In the genomic region with DNA sequence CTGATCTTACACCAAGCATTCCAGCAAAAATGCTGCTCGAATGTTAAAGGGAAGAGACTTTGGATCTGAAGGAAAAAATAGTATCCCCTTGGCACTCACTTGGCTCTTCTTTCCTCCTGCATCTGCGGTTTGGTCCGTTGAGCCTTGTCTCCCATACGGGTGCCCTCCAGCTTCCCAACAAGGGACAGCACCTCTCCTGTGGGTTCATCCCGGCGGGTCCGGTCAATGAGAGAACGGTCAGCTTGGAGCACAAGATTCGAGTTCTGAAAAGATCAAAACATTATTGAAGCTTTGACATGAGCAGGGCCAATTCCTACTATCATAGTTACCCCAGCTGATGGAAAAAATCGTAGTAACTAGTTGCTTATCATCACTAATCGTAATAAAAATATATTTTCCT, we compare ENCODE assay signal across 8 cellular contexts. TPM values are rescaled to one million over a fixed set of nuclear protein-coding genes. Genes with fewer than 3 reads are reported as not detected.
A peak's percentile ranks its signal among the peaks of the same experiment; 100 is the strongest.
DNase-seq lines count a peak whose midpoint lies in the region; ATAC-seq and TF ChIP-seq lines count a peak whose summit lies in the region.

No MANE protein-coding gene starts in this region.

- no peak overlapping the region for H3K27ac ChIP-seq in AG04450 (ENCODE audit: low read depth, low read length)
- H3K27ac ChIP-seq in KMS-11: peak overlapping the region; percentile 67; the same call in 1 of the 2 replicates

- no peaks in the 10 kb centered on the region for H4K20me1 ChIP-seq in KMS-11 (ENCODE audit: insufficient read depth)

- TF ChIP-seq CTCF in AG04450 (IDR thresholded peaks at IDR 0.05; ENCODE audit: low read depth, low read length): no peak
- no peak for TF ChIP-seq CTCF in KMS-11 (conservative IDR thresholded peaks at IDR 0.05; ENCODE audit: low read depth, low read length)
- TF ChIP-seq CTCF in chondrocyte (IDR thresholded peaks at IDR 0.05): no peak

- H3K4me1 ChIP-seq in KMS-11 (ENCODE audit: low read depth, poor library complexity, severe bottlenecking): peaks cover 21% of the 10 kb centered on the region

- H3K9me3 Mint-ChIP-seq in chondrocyte (ENCODE audit: low read depth): no peaks in the 10 kb centered on the region
- H3K9me3 Mint-ChIP-seq in naive B cell: no peaks in the 10 kb centered on the region

- H3K27ac Mint-ChIP-seq in chondrocyte (ENCODE audit: unreplicated experiment) (peak overlapping the region; percentile 57), naive B cell (peak overlapping the region; percentile 83 to 100 (median 99))

- H3K4me2 ChIP-seq in KMS-11: peak overlapping the region; percentile 90

- peak overlapping the region; percentile 80; the same call in 1 of the 2 replicates for H2AFZ ChIP-seq in KMS-11 (ENCODE audit: low read depth)

- H3K9me3 ChIP-seq in AG04450 (ENCODE audit: control insufficient read depth, insufficient read depth, low read length): no peaks in the 10 kb centered on the region

- no peaks in the 10 kb centered on the region for H3K27me3 ChIP-seq in AG04450 (ENCODE audit: control insufficient read depth, insufficient read depth, low read length)
- no peaks in the 10 kb centered on the region for H3K27me3 ChIP-seq in KMS-11 (ENCODE audit: insufficient read depth, low read depth)

- H3K9ac ChIP-seq in KMS-11: peak overlapping the region; percentile 77; the same call in 1 of the 2 replicates

- peaks cover 17% of the 10 kb centered on the region; the same call in 1 of the 2 replicates for H3K36me3 ChIP-seq in KMS-11 (ENCODE audit: insufficient read depth)

- peaks cover 36% of the 10 kb centered on the region for H3K4me1 Mint-ChIP-seq in chondrocyte (ENCODE audit: low read depth)
- peaks cover 41 to 56% (median 51%) of the 10 kb centered on the region in 3 donors for H3K4me1 Mint-ChIP-seq in naive B cell

- peaks cover 30% of the 10 kb centered on the region for H3K79me2 ChIP-seq in KMS-11 (ENCODE audit: insufficient read depth, low read depth)

- DNase-seq in AG04450 (ENCODE audit: low read depth, low spot score) (no peak), chondrocyte (ENCODE audit: low spot score) (peak; percentile 59), naive B cell (no peak), NCI-H146 (lab: John Stamatoyannopoulos, UW) (no peak), AG20443 (ENCODE audit: low spot score) (no peak)

- POLR2A ChIA-PET in AG04450 (lab: Yijun Ruan, JAX): no interaction called here

- H3K36me3 Mint-ChIP-seq in chondrocyte (ENCODE audit: low read depth): peaks cover 19% of the 10 kb centered on the region
- peaks cover 16 to 27% of the 10 kb centered on the region in 2 donors for H3K36me3 Mint-ChIP-seq in naive B cell

- CTCF ChIA-PET in AG04450 (lab: Charles Lee): interaction anchor here (1.4 kb wide), 1 partner anchor 204 kb away, joined by 3 read pairs; no protein-coding TSS in a partner anchor

- H3K4me3 Mint-ChIP-seq in chondrocyte (ENCODE audit: unreplicated experiment) (peak overlapping the region; percentile 99), naive B cell (peak overlapping the region; percentile 96 to 100 (median 100))

- H3K4me3 ChIP-seq in AG04450 (ENCODE audit: low read depth, low read length) (peak overlapping the region; percentile 99), KMS-11 (IDR thresholded peaks at IDR 0.05; ENCODE audit: insufficient read depth, low read depth, low read length) (no peak overlapping the region)

- H3K27me3 Mint-ChIP-seq in chondrocyte (ENCODE audit: low read depth) (no peaks in the 10 kb centered on the region), naive B cell (no peaks in the 10 kb centered on the region)

- ATAC-seq in naive B cell (ENCODE audit: low read depth in 2 of 2) (no peak), GM19328 (IDR thresholded peaks at IDR 0.05; ENCODE audit: unreplicated experiment) (no peak), GM18868 (IDR thresholded peaks at IDR 0.05; ENCODE audit: unreplicated experiment) (no peak)

RNA-seq across cellular contexts. Expression of a gene that starts 0.7 kb away (rescaled TPM):
- polyA plus RNA-seq in AG04450 (2011; rRNA removed) (99.0 and 136 TPM in 2 replicates), naive B cell (ENCODE audit: low read depth in 6 of 6) (10 to 100 TPM; 61.7 to 95.9 (median 71.2) TPM)
- 231 and 300 TPM in 2 replicates for polyA minus RNA-seq in AG04450 (2011; rRNA and poly(A)+ RNA removed)
- 77.8 to 101 TPM (median 82.6 TPM) in 3 replicates for total RNA-seq in chondrocyte

RNA-seq across cellular contexts. Expression of a gene that starts 20.5 kb away (rescaled TPM):
- polyA plus RNA-seq in AG04450 (2011; rRNA removed): 3.4 and 3.7 TPM in 2 replicates
- 3.4 and 5.1 TPM in 2 replicates for polyA minus RNA-seq in AG04450 (2011; rRNA and poly(A)+ RNA removed)
- 0.63 to 3.2 TPM (median 2.8 TPM) in 3 replicates for total RNA-seq in chondrocyte
- 1 to 10 TPM in 5 of 6 donors, under 1 TPM in 1; 0.78 to 3.9 (median 1.5) TPM for polyA plus RNA-seq in naive B cell (ENCODE audit: low read depth in 6 of 6)

RNA-seq across cellular contexts. Expression of a gene that starts 31.0 kb away (rescaled TPM):
- polyA plus RNA-seq in AG04450 (2011; rRNA removed): 5.8 and 7.2 TPM in 2 replicates
- 5.2 and 6.2 TPM in 2 replicates for polyA minus RNA-seq in AG04450 (2011; rRNA and poly(A)+ RNA removed)
- 3.7 to 5.4 TPM (median 5.2 TPM) in 3 replicates for total RNA-seq in chondrocyte
- polyA plus RNA-seq in naive B cell (ENCODE audit: low read depth in 6 of 6): under 1 TPM in 1 of 6 donors, not detected in 5; 0.45 TPM

RNA-seq across cellular contexts. Expression of a gene that starts 38.6 kb away (rescaled TPM):
- polyA plus RNA-seq in AG04450 (2011; rRNA removed): 65.2 and 77.0 TPM in 2 replicates
- 66.0 and 85.9 TPM in 2 replicates for polyA minus RNA-seq in AG04450 (2011; rRNA and poly(A)+ RNA removed)
- 37.5 to 46.9 TPM (median 39.7 TPM) in 3 replicates for total RNA-seq in chondrocyte
- 100 to 1,000 TPM in 1 of 6 donors, 10 to 100 TPM in 5; 57.8 to 101 (median 92.2) TPM for polyA plus RNA-seq in naive B cell (ENCODE audit: low read depth in 6 of 6)

RNA-seq across cellular contexts. Expression of a gene that starts 38.8 kb away (rescaled TPM):
- polyA plus RNA-seq in AG04450 (2011; rRNA removed) (45.3 and 48.7 TPM in 2 replicates), naive B cell (ENCODE audit: low read depth in 6 of 6) (10 to 100 TPM; 37.8 to 52.0 (median 40.1) TPM)
- polyA minus RNA-seq in AG04450 (2011; rRNA and poly(A)+ RNA removed): 42.2 and 55.9 TPM in 2 replicates
- total RNA-seq in chondrocyte: 43.9 to 54.4 TPM (median 52.5 TPM) in 3 replicates
